Comparison of ENCODE assay signal across 9 cellular contexts in the genomic region with DNA sequence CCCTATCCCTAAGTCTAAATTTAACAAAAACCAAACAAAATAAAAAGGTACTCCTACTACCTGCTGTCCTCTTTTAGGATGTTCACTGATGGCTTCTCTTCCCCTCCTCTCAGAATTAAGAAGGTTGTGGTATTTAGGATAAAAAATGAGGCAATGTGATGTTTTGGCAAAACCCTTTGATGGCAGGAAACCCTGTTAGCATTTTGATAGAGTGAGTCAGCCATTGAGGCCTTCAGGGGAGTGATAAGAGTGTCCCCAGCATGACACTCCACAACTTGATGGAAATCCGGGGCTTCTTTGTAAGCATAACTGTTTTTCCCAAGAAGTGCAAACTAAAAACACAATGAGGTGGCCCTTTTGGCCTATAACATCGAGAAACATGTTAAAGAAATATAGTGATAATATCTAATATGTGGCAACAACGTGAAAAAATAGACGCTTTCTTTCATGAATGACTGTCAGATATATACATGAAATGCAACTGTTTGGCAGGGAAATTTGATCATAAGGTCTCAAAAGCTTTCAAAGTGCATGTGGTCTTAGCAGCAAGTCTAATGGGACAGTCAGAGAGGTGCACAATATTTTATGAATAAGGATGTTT. TPM values are rescaled to one million over a fixed set of nuclear protein-coding genes. Genes with fewer than 3 reads are reported as not detected.
DNase-seq lines count a peak whose midpoint lies in the region; ATAC-seq and TF ChIP-seq lines count a peak whose summit lies in the region.
"Had no signal": no experiment of that assay in that cellular context is flagged by ENCODE, and none has a peak within 500 bp of the region (broad histone marks: within the 10 kb centered on the region; RNA-seq: fewer than 3 reads in every experiment).

No MANE protein-coding gene starts in this region.

- no peak overlapping the region for H3K4ac ChIP-seq in mesendoderm (ENCODE audit: low read depth, low read length)

- H3K56ac ChIP-seq in mesendoderm (ENCODE audit: low read length), result no peak overlapping the region

- TF ChIP-seq EP300 in transverse colon (IDR thresholded peaks at IDR 0.05; ENCODE audit: low read depth), result no peak

- no peak overlapping the region for H4K5ac ChIP-seq in mesendoderm (ENCODE audit: low read length)

- no peak overlapping the region for H4K8ac ChIP-seq in mesendoderm (ENCODE audit: low read depth, low read length)

- no peak overlapping the region for H3K27ac ChIP-seq in mesendoderm (ENCODE audit: low read depth, low read length)
- no peak overlapping the region for H3K27ac ChIP-seq in transverse colon
- H3K27ac ChIP-seq: pancreas had no signal

- no peak for ATAC-seq in HG02642 (IDR thresholded peaks at IDR 0.05; ENCODE audit: poor library complexity, unreplicated experiment)
- no peak for ATAC-seq in GM21381 (IDR thresholded peaks at IDR 0.05; ENCODE audit: unreplicated experiment)
- ATAC-seq: pancreas had no signal

- in situ Hi-C loops in transverse colon (cut with MboI; ENCODE audit: low pct_ligation_motif_present in 1 of 4, low pct_unique_long_range_greater_than_20kb in 1 of 4, low sequenced_read_pairs in 3 of 4), result no loop called here

- no peaks in the 10 kb centered on the region for H3K79me1 ChIP-seq in mesendoderm (ENCODE audit: low read length)

- H2BK15ac ChIP-seq in mesendoderm (replicated peaks; ENCODE audit: low read depth), result peak overlapping the region; percentile 21

- H3K27me3 ChIP-seq in mesendoderm (ENCODE audit: insufficient read depth, low read length, poor library complexity) (no peaks in the 10 kb centered on the region), transverse colon (no peaks in the 10 kb centered on the region)
- H3K27me3 ChIP-seq: pancreas had no signal

- H3K4me2 ChIP-seq in mesendoderm (ENCODE audit: low read length), result no peak overlapping the region

- no peak for TF ChIP-seq CTCF in transverse colon (IDR thresholded peaks at IDR 0.05)

- H3K4me1 ChIP-seq in mesendoderm (ENCODE audit: control insufficient read depth, low read depth, low read length) (peaks cover 2% of the 10 kb centered on the region), transverse colon (peaks cover 0 to 31% (median 17%) of the 10 kb centered on the region in 4 donors)

- WGBS in mesendoderm (ENCODE audit: extremely low coverage, insufficient coverage, low lambda C conversion rate), result no CpG with 5 or more reads among the region's 4 CpGs
- WGBS in transverse colon (ENCODE audit: low coverage in 1 of 2), 2 donors, result 74 to 80% methylated on average over 4 of the region's 4 CpGs

- no peak overlapping the region for H3K9ac ChIP-seq in mesendoderm (ENCODE audit: low read length)

- TF ChIP-seq POLR2A in transverse colon (IDR thresholded peaks at IDR 0.05), result no peak

- H2AK5ac ChIP-seq in mesendoderm (ENCODE audit: low read length), result no peak overlapping the region

- peak; percentile 15 for DNase-seq in ELF-1 (ENCODE audit: low read depth, low spot score)
- DNase-seq in OCI-M1 (lab: John Stamatoyannopoulos, UW), result peak; percentile 69
- DNase-seq in astrocyte of the hippocampus (ENCODE audit: low read depth, low spot score), result peak; percentile 76
- peak; percentile 89 for DNase-seq in mesendoderm
- DNase-seq in transverse colon, result no peak
- DNase-seq: NCI-H1105 treated with DMSO at 0.1 percent for 48 hours, pancreas had no signal

- intact Hi-C loops in transverse colon (cut with DNase I; ENCODE audit: low total_unique reads), result no loop called here

- H3K4me3 ChIP-seq in mesendoderm (ENCODE audit: low read length) (no peak overlapping the region), transverse colon (no peak overlapping the region)
- H3K4me3 ChIP-seq: pancreas had no signal

- H3K23ac ChIP-seq in mesendoderm (ENCODE audit: low read length), result no peak overlapping the region

- H3K79me2 ChIP-seq in mesendoderm (ENCODE audit: control insufficient read depth, insufficient read depth, low read length), result no peaks in the 10 kb centered on the region

- H3K36me3 ChIP-seq in mesendoderm (ENCODE audit: control insufficient read depth, insufficient read depth, low read length), result no peaks in the 10 kb centered on the region
- H3K36me3 ChIP-seq in transverse colon, result no peaks in the 10 kb centered on the region
- H3K36me3 ChIP-seq: pancreas had no signal

- H3K18ac ChIP-seq in mesendoderm (ENCODE audit: low read length), result no peak overlapping the region

- no peaks in the 10 kb centered on the region for H3K9me3 ChIP-seq in transverse colon
- H3K9me3 ChIP-seq: pancreas had no signal

- H2BK5ac ChIP-seq in mesendoderm (ENCODE audit: low read length), result no peak overlapping the region

- H2BK120ac ChIP-seq in mesendoderm (ENCODE audit: low read depth, low read length), result no peak overlapping the region

RNA-seq across cellular contexts. Expression of a gene that starts 55.0 kb away (rescaled TPM):
- 12.9 TPM for polyA plus RNA-seq in mesendoderm (2013, experiment 1 of 2)
- 13.8 TPM for polyA plus RNA-seq in mesendoderm (2013, experiment 2 of 2)
- total RNA-seq in transverse colon, result 1 to 10 TPM in 2 of 4 donors, under 1 TPM in 1, not detected in 1; 0.80 to 6.7 (median 4.9) TPM
